10 cellular contexts compared by ENCODE assay signal in the genomic region with DNA sequence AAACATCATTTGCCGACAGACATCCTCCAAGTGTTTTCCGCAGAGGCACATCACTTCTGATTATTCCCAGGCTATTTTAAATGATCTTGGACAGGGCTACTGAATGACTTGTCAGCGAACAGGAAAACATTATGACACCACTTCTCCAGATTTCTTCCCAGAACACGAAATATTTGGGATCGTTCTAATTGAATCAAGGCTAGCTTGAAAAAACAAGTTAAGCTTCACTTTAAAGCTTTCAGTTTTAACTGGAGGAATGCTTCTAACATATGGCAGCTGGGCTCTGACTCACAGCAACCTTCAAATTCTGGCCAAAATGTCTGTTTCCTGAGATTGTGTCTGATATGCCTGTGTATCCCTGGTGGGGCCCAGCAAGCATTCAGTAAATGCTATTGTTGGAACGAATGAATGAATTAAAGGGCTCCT.
DNase-seq lines count a peak whose midpoint lies in the region; ATAC-seq and TF ChIP-seq lines count a peak whose summit lies in the region.
"Had no signal": no experiment of that assay in that cellular context is flagged by ENCODE, and none has a peak within 500 bp of the region (broad histone marks: within the 10 kb centered on the region; RNA-seq: fewer than 3 reads in every experiment).

No MANE protein-coding gene starts in this region.

- H3K9me3 ChIP-seq in body of pancreas (no peaks in the 10 kb centered on the region), left ventricle myocardium inferior (replicated peaks) (no peaks in the 10 kb centered on the region), sigmoid colon (no peaks in the 10 kb centered on the region), Peyer's patch (no peaks in the 10 kb centered on the region)

- H3K27ac ChIP-seq in body of pancreas: peak overlapping the region; percentile 2 to 69 (median 54)
- peak overlapping the region; percentile 77 for H3K27ac ChIP-seq in left ventricle myocardium inferior (replicated peaks)
- peak overlapping the region in 3 of 4 donors; percentile 4 to 38 (median 36) for H3K27ac ChIP-seq in sigmoid colon
- H3K27ac ChIP-seq in Peyer's patch: peak overlapping the region in 2 of 4 donors; percentile 2 to 42

- peak; percentile 64 for ATAC-seq in body of pancreas
- no peak for ATAC-seq in HG03354 (IDR thresholded peaks at IDR 0.05; ENCODE audit: poor library complexity, severe bottlenecking, unreplicated experiment)

- TF ChIP-seq POLR2A in body of pancreas (IDR thresholded peaks at IDR 0.05) (no peak), sigmoid colon (IDR thresholded peaks at IDR 0.05) (no peak), Peyer's patch (IDR thresholded peaks at IDR 0.05) (no peak)

- H3K4me1 ChIP-seq in body of pancreas (peaks cover 28% of the 10 kb centered on the region), left ventricle myocardium inferior (peaks cover 28% of the 10 kb centered on the region), sigmoid colon (no peaks in the 10 kb centered on the region), Peyer's patch (peaks cover 0 to 6% (median 0%) of the 10 kb centered on the region in 4 donors)

- TF ChIP-seq CTCF in body of pancreas (IDR thresholded peaks at IDR 0.05) (no peak), left ventricle myocardium inferior (IDR thresholded peaks at IDR 0.05; ENCODE audit: borderline replicate concordance) (no peak), sigmoid colon (IDR thresholded peaks at IDR 0.05) (no peak), Peyer's patch (IDR thresholded peaks at IDR 0.05) (no peak)

- intact Hi-C loops in body of pancreas (cut with DNase I): no loop called here
- intact Hi-C loops in left ventricle myocardium inferior (cut with micrococcal nuclease): no loop called here
- intact Hi-C loops in sigmoid colon (cut with DNase I): no loop called here

- 25 to 34% methylated on average over 6 of the region's 6 CpGs for WGBS in body of pancreas, 2 donors
- WGBS in sigmoid colon, 2 donors: 47 to 83% methylated on average over 6 of the region's 6 CpGs

- H3K36me3 ChIP-seq in body of pancreas (replicated peaks in 1 of 2; ENCODE audit: insufficient read depth in 1 of 2, low read depth in 2 of 2): no peaks in the 10 kb centered on the region
- H3K36me3 ChIP-seq in left ventricle myocardium inferior: no peaks in the 10 kb centered on the region
- H3K36me3 ChIP-seq in sigmoid colon: no peaks in the 10 kb centered on the region
- H3K36me3 ChIP-seq in Peyer's patch: no peaks in the 10 kb centered on the region

- H3K27me3 ChIP-seq in body of pancreas (no peaks in the 10 kb centered on the region), left ventricle myocardium inferior (ENCODE audit: low read depth) (no peaks in the 10 kb centered on the region), sigmoid colon (no peaks in the 10 kb centered on the region), Peyer's patch (no peaks in the 10 kb centered on the region)

- no peak overlapping the region for H3K4me3 ChIP-seq in body of pancreas
- H3K4me3 ChIP-seq in left ventricle myocardium inferior: peak overlapping the region; percentile 40
- no peak overlapping the region for H3K4me3 ChIP-seq in sigmoid colon
- no peak overlapping the region for H3K4me3 ChIP-seq in Peyer's patch
- H3K4me3 ChIP-seq: skin epidermis had no signal

- DNase-seq in GM04504 (ENCODE audit: low read depth) (peak; percentile 67), body of pancreas (peak in 3 of 4 donors; percentile 23 to 31 (median 26)), left ventricle myocardium inferior (peak; percentile 27), sigmoid colon (no peak), Peyer's patch (no peak), SW 1271 (lab: John Stamatoyannopoulos, UW) (no peak), KG1 (lab: John Stamatoyannopoulos, UW) (no peak)
- DNase-seq: Calu3 had no signal

- TF ChIP-seq EP300 in sigmoid colon (IDR thresholded peaks at IDR 0.05): no peak

Comparison
In these comparisons a context has a peak if more than half of its experiments do, and no peak if none do; other contexts are left out.
1. DNase-seq: peak in GM04504 (single experiment), body of pancreas (3 of 4) and left ventricle myocardium inferior (single experiment); none in sigmoid colon (single experiment), Peyer's patch (0 of 3), SW 1271 (0 of 2) and KG1 (single experiment).